ENCODE assay signal across 10 cellular contexts in genomic region chr2:36568533-36569246, GRCh38. TPM values are rescaled to one million over a fixed set of nuclear protein-coding genes. Genes with fewer than 3 reads are reported as not detected.
DNase-seq lines count a peak whose midpoint lies in the region; ATAC-seq and TF ChIP-seq lines count a peak whose summit lies in the region.
"Had no signal": no experiment of that assay in that cellular context is flagged by ENCODE, and none has a peak within 500 bp of the region (broad histone marks: within the 10 kb centered on the region; RNA-seq: fewer than 3 reads in every experiment).

No MANE protein-coding gene starts in this region.

- no peaks in the 10 kb centered on the region for H3K9me3 ChIP-seq in SK-N-MC (ENCODE audit: low read depth, low read length)
- no peaks in the 10 kb centered on the region for H3K9me3 ChIP-seq in esophagus squamous epithelium
- no peaks in the 10 kb centered on the region for H3K9me3 ChIP-seq in mucosa of descending colon
- H3K9me3 ChIP-seq in right cardiac atrium (ENCODE audit: control insufficient read depth, low read length) = no peaks in the 10 kb centered on the region
- no peaks in the 10 kb centered on the region for H3K9me3 ChIP-seq in upper lobe of left lung

- H3K36me3 ChIP-seq in SK-N-MC (ENCODE audit: insufficient read depth, low read length) = peaks cover 4% of the 10 kb centered on the region
- H3K36me3 ChIP-seq in esophagus squamous epithelium = peaks cover 0 to 72% (median 0%) of the 10 kb centered on the region in 3 donors
- H3K36me3 ChIP-seq in mucosa of descending colon (ENCODE audit: low read depth) = no peaks in the 10 kb centered on the region
- H3K36me3 ChIP-seq in upper lobe of left lung = peaks cover 0 to 28% (median 2%) of the 10 kb centered on the region in 4 donors

- peaks cover 0 to 11% (median 4%) of the 10 kb centered on the region in 3 donors for H3K4me1 ChIP-seq in esophagus squamous epithelium
- peaks cover 18% of the 10 kb centered on the region for H3K4me1 ChIP-seq in mucosa of descending colon (ENCODE audit: low read depth)
- peaks cover 2% of the 10 kb centered on the region for H3K4me1 ChIP-seq in right cardiac atrium (ENCODE audit: control insufficient read depth, insufficient read depth, low read length)
- H3K4me1 ChIP-seq in upper lobe of left lung = peaks cover 0 to 19% (median 4%) of the 10 kb centered on the region in 4 donors

- TF ChIP-seq CTCF in esophagus squamous epithelium (IDR thresholded peaks at IDR 0.05) (no peak), retinal pigment epithelial cell (conservative IDR thresholded peaks at IDR 0.05; ENCODE audit: low read depth, low read length) (no peak), mucosa of descending colon (IDR thresholded peaks at IDR 0.05) (no peak), upper lobe of left lung (IDR thresholded peaks at IDR 0.05) (no peak)

- ATAC-seq in mucosa of descending colon (no peak), right cardiac atrium (no peak), upper lobe of left lung (ENCODE audit: low FRiP score in 2 of 2) (no peak)

- peak overlapping the region; percentile 83 for H3K27ac ChIP-seq in SK-N-MC
- peak overlapping the region in 3 of 4 donors; percentile 50 to 63 (median 51) for H3K27ac ChIP-seq in esophagus squamous epithelium
- no peak overlapping the region for H3K27ac ChIP-seq in right cardiac atrium (ENCODE audit: low read length)
- H3K27ac ChIP-seq in upper lobe of left lung = peak overlapping the region in 1 of 4 donors; percentile 12

- intact Hi-C loops in esophagus squamous epithelium (cut with DNase I) = no loop called here
- intact Hi-C loops in mucosa of descending colon (cut with DNase I, micrococcal nuclease) = no loop called here
- intact Hi-C loops in right cardiac atrium (cut with DNase I) = no loop called here

- DNase-seq in EL (peak; percentile 91), SK-N-MC (ENCODE audit: low read depth, low spot score) (no peak), esophagus squamous epithelium (lab: John Stamatoyannopoulos, UW) (no peak), retinal pigment epithelial cell (ENCODE audit: low read depth) (no peak), mucosa of descending colon (no peak), right cardiac atrium (no peak), germinal center (ENCODE audit: low spot score) (no peak), upper lobe of left lung (no peak)
- DNase-seq: CD4-positive, alpha-beta T cell; NCI-H510A treated with DMSO at 0.1 percent for 48 hours had no signal

- TF ChIP-seq EP300 in upper lobe of left lung (IDR thresholded peaks at IDR 0.05) = no peak

- WGBS in esophagus squamous epithelium, 2 donors = 60 to 62% methylated on average over 6 of the region's 6 CpGs
- 74% methylated on average over 6 of the region's 6 CpGs for WGBS in right cardiac atrium
- WGBS in upper lobe of left lung, 2 donors = 64 to 75% methylated on average over 6 of the region's 6 CpGs

- H3K4me3 ChIP-seq in SK-N-MC = peak overlapping the region; percentile 43
- H3K4me3 ChIP-seq in esophagus squamous epithelium = no peak overlapping the region
- H3K4me3 ChIP-seq in retinal pigment epithelial cell (ENCODE audit: low read length) = peak overlapping the region; percentile 35
- no peak overlapping the region for H3K4me3 ChIP-seq in mucosa of descending colon
- H3K4me3 ChIP-seq in right cardiac atrium (ENCODE audit: low read length) = no peak overlapping the region
- H3K4me3 ChIP-seq in upper lobe of left lung = no peak overlapping the region

- TF ChIP-seq POLR2A in esophagus squamous epithelium (IDR thresholded peaks at IDR 0.05) (no peak), upper lobe of left lung (IDR thresholded peaks at IDR 0.05) (no peak)

- H3K27me3 ChIP-seq in esophagus squamous epithelium (no peaks in the 10 kb centered on the region), right cardiac atrium (ENCODE audit: control insufficient read depth, insufficient read depth) (no peaks in the 10 kb centered on the region), upper lobe of left lung (no peaks in the 10 kb centered on the region)

- H3K9ac ChIP-seq in SK-N-MC (ENCODE audit: insufficient read length) = peak overlapping the region; percentile 46

RNA-seq across cellular contexts. Expression of gene FEZ2, which starts 29.3 kb away (rescaled TPM):
- total RNA-seq in esophagus squamous epithelium = 10 to 100 TPM in 3 of 4 donors, 1 to 10 TPM in 1; 9.2 to 34.9 (median 26.4) TPM
- 10 to 100 TPM; 47.5 to 63.3 (median 57.5) TPM for total RNA-seq in mucosa of descending colon
- 10 to 100 TPM; 50.2 to 65.6 (median 58.0) TPM for total RNA-seq in right cardiac atrium
- polyA plus RNA-seq in right cardiac atrium = 52.3 TPM
- 10 to 100 TPM; 38.2 to 81.1 (median 43.1) TPM for total RNA-seq in upper lobe of left lung

Comparison
In these comparisons a context has a peak if more than half of its experiments do, and no peak if none do; other contexts are left out.
1. H3K4me3 ChIP-seq: peak in SK-N-MC (single experiment) and retinal pigment epithelial cell (single experiment); none in esophagus squamous epithelium (0 of 4), mucosa of descending colon (single experiment), right cardiac atrium (single experiment) and upper lobe of left lung (0 of 4).